In genomic region chr19:16066611-16067104, GRCh38 we compare ENCODE assay signal across 8 cellular contexts. TPM values are rescaled to one million over a fixed set of nuclear protein-coding genes. Genes with fewer than 3 reads are reported as not detected.
DNase-seq lines count a peak whose midpoint lies in the region; ATAC-seq and TF ChIP-seq lines count a peak whose summit lies in the region.

No MANE protein-coding gene starts in this region.

- no peak for TF ChIP-seq POLR2A in uterus (IDR thresholded peaks at IDR 0.05)

- H3K9me3 ChIP-seq in RWPE2 (ENCODE audit: severe bottlenecking) (no peaks in the 10 kb centered on the region), uterus (no peaks in the 10 kb centered on the region)

- POLR2A ChIA-PET in MCF 10A (lab: Yijun Ruan, JAX): interaction anchor here (0.6 to 4.3 kb wide), 6 partner anchors 10 to 254 kb away, joined by 3 to 51 read pairs (median 4); partner anchors contain the start of genes RAB8A and TPM4

- intact Hi-C loops in MCF 10A (cut with micrococcal nuclease): loop anchor here (1.0 to 2.0 kb wide), 2 partner anchors 13 to 44 kb away; partner anchors contain the start of gene RAB8A
- intact Hi-C loops in uterus (cut with DNase I; ENCODE audit: low total_unique reads): no loop called here

- ATAC-seq in activated CD8-positive, alpha-beta memory T cell treated with anti-CD3 and anti-CD28 coated beads, Interleukin-2, amount 10 ng/mL, durations not matched to agents 7 days and 5 days: no peak
- ATAC-seq in RWPE2 (ENCODE audit: low read depth) (peak; percentile 22; the same call in 2 of the 3 replicates), memory B cell (ENCODE audit: low read depth) (no peak), GM19324 (IDR thresholded peaks at IDR 0.05; ENCODE audit: low FRiP score, unreplicated experiment) (no peak)

- CTCF ChIA-PET in activated CD8-positive, alpha-beta memory T cell treated with anti-CD3 and anti-CD28 coated beads, Interleukin-2, amount 10 ng/mL, durations not matched to agents 7 days and 5 days (lab: Charles Lee): interaction anchor here (0.9 to 9.7 kb wide), 12 partner anchors 9 to 120 kb away, joined by 3 to 83 read pairs (median 6); partner anchors contain the start of genes HSH2D and TPM4
- CTCF ChIA-PET in MCF 10A (lab: Yijun Ruan, JAX): interaction anchor here (0.6 to 3.6 kb wide), 7 partner anchors 9 to 647 kb away, joined by 3 to 19 read pairs (median 3); partner anchors contain the start of genes AKAP8L and TPM4

- H3K4me3 ChIP-seq in RWPE2 (ENCODE audit: severe bottlenecking): peak overlapping the region; percentile 79
- peak overlapping the region; percentile 53 to 58 for H3K4me3 ChIP-seq in uterus

- H3K4me3 Mint-ChIP-seq in activated CD8-positive, alpha-beta memory T cell treated with anti-CD3 and anti-CD28 coated beads, Interleukin-2, amount 10 ng/mL, durations not matched to agents 7 days and 5 days: no peak overlapping the region
- no peak overlapping the region for H3K4me3 Mint-ChIP-seq in MCF 10A (ENCODE audit: unreplicated experiment)
- H3K4me3 Mint-ChIP-seq in memory B cell: no peak overlapping the region
- H3K4me3 Mint-ChIP-seq in glutamatergic neuron (ENCODE audit: unreplicated experiment): no peak overlapping the region

- peak; percentile 79 for DNase-seq in activated CD8-positive, alpha-beta memory T cell treated with anti-CD3 and anti-CD28 coated beads, Interleukin-2, amount 10 ng/mL, durations not matched to agents 7 days and 5 days
- DNase-seq in activated CD8-positive, alpha-beta memory T cell treated with anti-CD3 and anti-CD28 coated beads, Interleukin-2, amount 50 U/mL, for 48 hours: no peak
- DNase-seq in RWPE2 (ENCODE audit: low spot score) (no peak), MCF 10A (ENCODE audit: unreplicated experiment) (peak; percentile 88), memory B cell (ENCODE audit: low spot score in 2 of 2) (peak in 1 of 2 donors; percentile 34), uterus (peak in 1 of 2 donors; percentile 65), glutamatergic neuron (no peak)

- H3K27ac Mint-ChIP-seq in activated CD8-positive, alpha-beta memory T cell treated with anti-CD3 and anti-CD28 coated beads, Interleukin-2, amount 10 ng/mL, durations not matched to agents 7 days and 5 days: no peak overlapping the region
- H3K27ac Mint-ChIP-seq in MCF 10A (ENCODE audit: low read depth, unreplicated experiment): no peak overlapping the region
- peak overlapping the region; percentile 49 for H3K27ac Mint-ChIP-seq in memory B cell
- H3K27ac Mint-ChIP-seq in glutamatergic neuron (ENCODE audit: unreplicated experiment): no peak overlapping the region

- peaks cover 4% of the 10 kb centered on the region for H3K36me3 Mint-ChIP-seq in activated CD8-positive, alpha-beta memory T cell treated with anti-CD3 and anti-CD28 coated beads, Interleukin-2, amount 10 ng/mL, durations not matched to agents 7 days and 5 days
- H3K36me3 Mint-ChIP-seq in MCF 10A (ENCODE audit: insufficient read depth, unreplicated experiment): no peaks in the 10 kb centered on the region
- H3K36me3 Mint-ChIP-seq in memory B cell: peaks cover 2% of the 10 kb centered on the region
- H3K36me3 Mint-ChIP-seq in glutamatergic neuron (ENCODE audit: unreplicated experiment): no peaks in the 10 kb centered on the region

- TF ChIP-seq CTCF in RWPE2 (IDR thresholded peaks at IDR 0.05; ENCODE audit: poor library complexity, severe bottlenecking) (peak; percentile 29), MCF 10A (IDR thresholded peaks at IDR 0.05; ENCODE audit: unreplicated experiment) (no peak), uterus (IDR thresholded peaks at IDR 0.05) (peak in 1 of 4 experiments; percentile 50), glutamatergic neuron (IDR thresholded peaks at IDR 0.05; ENCODE audit: partially characterized antibody, unreplicated experiment) (no peak)

- no peaks in the 10 kb centered on the region for H3K27me3 ChIP-seq in RWPE2 (ENCODE audit: insufficient read depth, poor library complexity, severe bottlenecking)
- H3K27me3 ChIP-seq in uterus: no peaks in the 10 kb centered on the region

- H3K27me3 Mint-ChIP-seq in activated CD8-positive, alpha-beta memory T cell treated with anti-CD3 and anti-CD28 coated beads, Interleukin-2, amount 10 ng/mL, durations not matched to agents 7 days and 5 days: peaks cover 2% of the 10 kb centered on the region
- H3K27me3 Mint-ChIP-seq in MCF 10A (ENCODE audit: insufficient read depth, unreplicated experiment): no peaks in the 10 kb centered on the region
- H3K27me3 Mint-ChIP-seq in memory B cell: peaks cover 1% of the 10 kb centered on the region
- H3K27me3 Mint-ChIP-seq in glutamatergic neuron (ENCODE audit: unreplicated experiment): peaks cover 6% of the 10 kb centered on the region

- H3K9me3 Mint-ChIP-seq in activated CD8-positive, alpha-beta memory T cell treated with anti-CD3 and anti-CD28 coated beads, Interleukin-2, amount 10 ng/mL, durations not matched to agents 7 days and 5 days (ENCODE audit: low read depth): no peaks in the 10 kb centered on the region
- H3K9me3 Mint-ChIP-seq in MCF 10A (ENCODE audit: unreplicated experiment) (no peaks in the 10 kb centered on the region), memory B cell (no peaks in the 10 kb centered on the region), glutamatergic neuron (ENCODE audit: unreplicated experiment) (peaks cover 3% of the 10 kb centered on the region)

- peaks cover 18% of the 10 kb centered on the region for H3K4me1 ChIP-seq in RWPE2 (ENCODE audit: insufficient read depth, poor library complexity, severe bottlenecking)
- H3K4me1 ChIP-seq in uterus: peaks cover 0 to 15% of the 10 kb centered on the region in 2 donors

- peak overlapping the region; percentile 84 for H3K27ac ChIP-seq in RWPE2 (ENCODE audit: poor library complexity, severe bottlenecking)
- H3K27ac ChIP-seq in uterus: peak overlapping the region; percentile 91 to 100

- peaks cover 33% of the 10 kb centered on the region for H3K4me1 Mint-ChIP-seq in activated CD8-positive, alpha-beta memory T cell treated with anti-CD3 and anti-CD28 coated beads, Interleukin-2, amount 10 ng/mL, durations not matched to agents 7 days and 5 days
- H3K4me1 Mint-ChIP-seq in MCF 10A (ENCODE audit: insufficient read depth, unreplicated experiment) (peaks cover 12% of the 10 kb centered on the region), memory B cell (peaks cover 17% of the 10 kb centered on the region), glutamatergic neuron (ENCODE audit: low read depth, unreplicated experiment) (peaks cover 3% of the 10 kb centered on the region)

- no TSS peak for BruUV-seq in MCF 10A (replicated peaks; lab: Mats Ljungman, UMichigan)

- peaks cover 14% of the 10 kb centered on the region for H3K36me3 ChIP-seq in RWPE2 (ENCODE audit: low read depth)
- no peaks in the 10 kb centered on the region for H3K36me3 ChIP-seq in uterus

RNA-seq across cellular contexts. Expression of gene TPM4, which starts 9.6 kb away (rescaled TPM):
- total RNA-seq in activated CD8-positive, alpha-beta memory T cell treated with anti-CD3 and anti-CD28 coated beads, Interleukin-2, amount 10 ng/mL, durations not matched to agents 7 days and 5 days: 100 to 1,000 TPM; 491 to 493 TPM
- 355 and 424 TPM in 2 replicates for total RNA-seq in MCF 10A (2022)
- 100 to 1,000 TPM; 423 to 862 (median 517) TPM for total RNA-seq in uterus
- 310 TPM for total RNA-seq in glutamatergic neuron (ENCODE audit: unreplicated experiment)

RNA-seq across cellular contexts. Expression of gene RAB8A, which starts 45.0 kb away (rescaled TPM):
- total RNA-seq in activated CD8-positive, alpha-beta memory T cell treated with anti-CD3 and anti-CD28 coated beads, Interleukin-2, amount 10 ng/mL, durations not matched to agents 7 days and 5 days: 100 to 1,000 TPM; 204 to 271 TPM
- total RNA-seq in MCF 10A (2022) (41.6 and 50.1 TPM in 2 replicates), uterus (10 to 100 TPM; 13.3 to 67.4 (median 40.7) TPM), glutamatergic neuron (ENCODE audit: unreplicated experiment) (58.9 TPM)

Comparison
In these comparisons a context has a peak if more than half of its experiments do, and no peak if none do; other contexts are left out.
1. DNase-seq: peak in activated CD8-positive, alpha-beta memory T cell treated with anti-CD3 and anti-CD28 coated beads, Interleukin-2, amount 10 ng/mL, durations not matched to agents 7 days and 5 days (single experiment) and MCF 10A (single experiment); none in activated CD8-positive, alpha-beta memory T cell treated with anti-CD3 and anti-CD28 coated beads, Interleukin-2, amount 50 U/mL, for 48 hours (single experiment), RWPE2 (single experiment) and glutamatergic neuron (single experiment).